17 cellular contexts compared by ENCODE assay signal in genomic region chr1:1756661-1757421, GRCh38. TPM values are rescaled to one million over a fixed set of nuclear protein-coding genes. Genes with fewer than 3 reads are reported as not detected.
DNase-seq lines count a peak whose midpoint lies in the region; ATAC-seq, FAIRE-seq and TF ChIP-seq lines count a peak whose summit lies in the region.
"Had no signal": no experiment of that assay in that cellular context is flagged by ENCODE, and none has a peak within 500 bp of the region (broad histone marks: within the 10 kb centered on the region; RNA-seq: fewer than 3 reads in every experiment).

No MANE protein-coding gene starts in this region.

- BruUV-seq in K562 (replicated peaks; lab: Mats Ljungman, UMichigan), result no TSS peak

- TF ChIP-seq CTCF in C4-2B (conservative IDR thresholded peaks at IDR 0.05) (no peak), K562 (IDR thresholded peaks at IDR 0.05 in 2 of 3, conservative IDR thresholded peaks at IDR 0.05 in 1 of 3; ENCODE audit: insufficient read depth in 2 of 3, low read depth in 1 of 3, low read length in 3 of 3) (no peak), osteoblast (IDR thresholded peaks at IDR 0.05; ENCODE audit: extremely low read depth, low read depth, low read length) (no peak), foreskin fibroblast (IDR thresholded peaks at IDR 0.05; ENCODE audit: low read depth, low read length) (no peak)

- H4K20me1 ChIP-seq in K562 (replicated peaks; ENCODE audit: control insufficient read depth, insufficient read depth, low read length) (0 out of 2 replicates have a peak, but pooled peaks cover 5% of the 10 kb centered on the region), osteoblast (ENCODE audit: insufficient read depth, low read length) (peaks cover 10% of the 10 kb centered on the region)

- DNase-seq in H7, result peak; percentile 41
- DNase-seq in K562 (ENCODE audit: extremely low read depth in 1 of 4, low spot score in 3 of 4), result peak in 1 of 4 experiments; percentile 8
- DNase-seq in osteoblast (ENCODE audit: insufficient read length, low spot score, missing footprints), result peak; percentile 48
- no peak for DNase-seq in foreskin fibroblast
- no peak for DNase-seq in effector CD4-positive, alpha-beta T cell
- DNase-seq: DND-41, KG1, NCI-H187, NCI-H2107, NCI-H510A, NCI-H774 had no signal

- H3K9me1 ChIP-seq in K562 (ENCODE audit: control insufficient read depth, insufficient read depth, low read length), result peaks cover 9% of the 10 kb centered on the region

- ATAC-seq in K562, result no peak
- ATAC-seq in GM18505 (IDR thresholded peaks at IDR 0.05; ENCODE audit: unreplicated experiment), result no peak
- no peak for ATAC-seq in GM21381 (IDR thresholded peaks at IDR 0.05; ENCODE audit: unreplicated experiment)
- ATAC-seq: GM23338 had no signal

- H3K4me3 ChIP-seq in H7 (ENCODE audit: insufficient read depth, low read depth, low read length) (no peak overlapping the region), K562 (no peak overlapping the region), osteoblast (ENCODE audit: insufficient read depth, low read length) (no peak overlapping the region), foreskin fibroblast (ENCODE audit: low read depth in 1 of 2, low read length in 2 of 2) (no peak overlapping the region)
- H3K4me3 ChIP-seq: BLaER1 treated with 17β-estradiol and CSF1 and Interleukin-3, amounts not matched to agents 10 nM and 100 nM; GM23338 had no signal

- H3K4me2 ChIP-seq in K562 (ENCODE audit: insufficient read depth, low read length) (no peak overlapping the region), osteoblast (ENCODE audit: insufficient read depth, low read length) (no peak overlapping the region)
- H3K4me2 ChIP-seq: BLaER1 treated with 17β-estradiol and CSF1 and Interleukin-3, amounts not matched to agents 10 nM and 100 nM; GM23338 had no signal

- H3K27me3 ChIP-seq in H7 (ENCODE audit: control insufficient read depth, insufficient read depth, low read length) (no peaks in the 10 kb centered on the region), K562 (ENCODE audit: control insufficient read depth in 2 of 2, insufficient read depth in 2 of 2, low read length in 2 of 2) (no peaks in the 10 kb centered on the region), osteoblast (ENCODE audit: insufficient read depth, low read length) (no peaks in the 10 kb centered on the region)
- H3K27me3 ChIP-seq: BLaER1 treated with 17β-estradiol and CSF1 and Interleukin-3, amounts not matched to agents 10 nM and 100 nM had no signal

- H3K4me1 ChIP-seq in K562 (replicated peaks in 1 of 2; ENCODE audit: control insufficient read depth in 2 of 2, insufficient read depth in 2 of 2, low read length in 2 of 2) (peaks cover 16 to 59% of the 10 kb centered on the region in 2 experiments), osteoblast (ENCODE audit: insufficient read depth, low read length) (no peaks in the 10 kb centered on the region)

- H3K79me2 ChIP-seq in K562 (ENCODE audit: control insufficient read depth, insufficient read depth, low read length), result peaks cover 38% of the 10 kb centered on the region
- H3K79me2 ChIP-seq in osteoblast (ENCODE audit: insufficient read depth, low read length), result peaks cover 42% of the 10 kb centered on the region

- no peak for TF ChIP-seq EP300 in K562 (IDR thresholded peaks at IDR 0.05; ENCODE audit: low read length)

- no peak for TF ChIP-seq POLR2A in K562 (conservative IDR thresholded peaks at IDR 0.05)
- TF ChIP-seq POLR2A in GM18505 (IDR thresholded peaks at IDR 0.05; ENCODE audit: borderline replicate concordance, extremely low read depth, insufficient read depth, insufficient read length), result no peak

- in situ Hi-C loops in K562 (cut with MboI), result no loop called here

- no peak for TF ChIP-seq RAD21 in K562 (CRISPR knock-in tag; conservative IDR thresholded peaks at IDR 0.05 in 1 of 2, IDR thresholded peaks at IDR 0.05 in 1 of 2)

- no peaks in the 10 kb centered on the region for H3K9me3 ChIP-seq in K562 (replicated peaks; ENCODE audit: control insufficient read depth, insufficient read depth, low read depth, low read length)
- no peaks in the 10 kb centered on the region for H3K9me3 ChIP-seq in osteoblast (ENCODE audit: low read depth, low read length)
- H3K9me3 ChIP-seq: BLaER1 treated with 17β-estradiol and CSF1 and Interleukin-3, amounts not matched to agents 10 nM and 100 nM had no signal

- H3K36me3 ChIP-seq in H7 (replicated peaks; ENCODE audit: control insufficient read depth, insufficient read depth, low read length) (peaks cover 25% of the 10 kb centered on the region), K562 (ENCODE audit: control insufficient read depth, insufficient read depth, low read length) (peaks cover 97% of the 10 kb centered on the region), osteoblast (ENCODE audit: insufficient read depth, low read length) (peaks cover 42% of the 10 kb centered on the region)

- no peak overlapping the region for H2AFZ ChIP-seq in K562 (ENCODE audit: low read depth, low read length)
- H2AFZ ChIP-seq in osteoblast (ENCODE audit: low read length), result no peak overlapping the region
- H2AFZ ChIP-seq: GM23338 had no signal

- 94% methylated on average over 26 of the region's 33 CpGs for WGBS in K562 (ENCODE audit: insufficient coverage, low coverage, missing lambda C conversion rate)

- CTCF ChIA-PET in K562 (lab: Yijun Ruan, JAX; ENCODE audit: low intra/inter-chr PET ratio), result no interaction called here

- H3K9ac ChIP-seq in K562 (ENCODE audit: insufficient read depth in 1 of 2, low read depth in 2 of 2, low read length in 2 of 2), result peak overlapping the region in 1 of 2 experiments; percentile 78; a peak in 2 of 4 replicates

- POLR2A ChIA-PET in K562 (lab: Yijun Ruan, JAX), result interaction anchor here (0.7 kb wide), 1 partner anchor 8 kb away, joined by 3 read pairs; no protein-coding TSS in a partner anchor

- H3K27ac ChIP-seq in C4-2B, result peak overlapping the region; percentile 96; the same call in 1 of the 2 replicates
- no peak overlapping the region for H3K27ac ChIP-seq in K562 (ENCODE audit: extremely low read depth, low read depth, low read length)
- no peak overlapping the region for H3K27ac ChIP-seq in osteoblast (ENCODE audit: low read depth, low read length)

- no peak for FAIRE-seq in K562 (lab: Jason Lieb, UNC)
- FAIRE-seq: GM19239 had no signal

- intact Hi-C loops in K562 (cut with micrococcal nuclease), result no loop called here

TF ChIP-seq in K562, 482 proteins besides CTCF, POLR2A, EP300 and RAD21 (continues in another document):
- TF ChIP-seq ZNF584 (CRISPR knock-in tag; IDR thresholded peaks at IDR 0.05; ENCODE audit: low read depth), result no peak
- TF ChIP-seq ZNF740 (CRISPR knock-in tag; IDR thresholded peaks at IDR 0.05), result 0 out of 2 replicates have a peak, but pooled peaks have one; percentile 13
- TF ChIP-seq ZNF740 (tag; IDR thresholded peaks at IDR 0.05), result no peak
- TF ChIP-seq TEAD1 (CRISPR knock-in tag; IDR thresholded peaks at IDR 0.05), result no peak

RNA-seq across cellular contexts. Expression of gene NADK, which starts 21.4 kb away (rescaled TPM):
- total RNA-seq in H7 (2014; rRNA removed; shearing (Covaris generic)), result 111 and 175 TPM in 2 replicates
- total RNA-seq in K562 (2011; cell fraction: chromatin; rRNA removed; ENCODE audit: low replicate concordance), result 266 and 574 TPM in 2 replicates
- total RNA-seq in K562 (2011; cell fraction: nucleolus; rRNA removed), result 372 and 388 TPM in 2 replicates
- total RNA-seq in K562 (2011; cell fraction: nucleoplasm; rRNA removed), result 193 and 246 TPM in 2 replicates
- 116 and 133 TPM in 2 replicates for total RNA-seq in K562 (2014; rRNA removed)
- 35.7 and 46.1 TPM in 2 replicates for total RNA-seq in K562 (2014; rRNA removed; fragmentation: Illumina TruSeq; extraction: Trizol)
- 63.0 and 66.6 TPM in 2 replicates for total RNA-seq in K562 (2015; rRNA removed; fragmentation: Illumina TruSeq; extraction: Trizol)
- total RNA-seq in K562 (2021), result 131 and 135 TPM in 2 replicates
- polyA plus RNA-seq in K562 (2011; rRNA removed), result 99.6 and 121 TPM in 2 replicates
- polyA plus RNA-seq in K562 (2011; cell fraction: cytosol; rRNA removed), result 62.8 and 91.9 TPM in 2 replicates
- polyA plus RNA-seq in K562 (2011; cell fraction: nucleus; rRNA removed), result 448 and 488 TPM in 2 replicates
- polyA plus RNA-seq in K562 (2012), result 76.9 and 85.6 TPM in 2 replicates
- polyA plus RNA-seq in K562 (2014; fragmentation: Illumina TruSeq; extraction: Trizol), result 75.1 and 81.2 TPM in 2 replicates
- 1 to 10 TPM; 1.5 to 2.1 TPM for polyA plus RNA-seq in K562 (2014; fragmentation: Nextera tagmentation; extraction: Ambion mirVana)
- 131 and 149 TPM in 2 replicates for polyA plus RNA-seq in K562 (2014; rRNA removed)
- 23.4 and 41.8 TPM in 2 replicates for polyA minus RNA-seq in K562 (2011; rRNA and poly(A)+ RNA removed)
- 54.8 and 55.2 TPM in 2 replicates for polyA minus RNA-seq in K562 (2011; cell fraction: cytosol; rRNA and poly(A)+ RNA removed)
- 94.5 and 123 TPM in 2 replicates for polyA minus RNA-seq in K562 (2011; cell fraction: nucleus; rRNA and poly(A)+ RNA removed)
- 43.9 and 45.6 TPM in 2 replicates for total RNA-seq in osteoblast

RNA-seq across cellular contexts. Expression of gene CDK11A, which starts 32.7 kb away (rescaled TPM):
- total RNA-seq in H7 (2014; rRNA removed; shearing (Covaris generic)), result 18.6 and 26.2 TPM in 2 replicates
- total RNA-seq in K562 (2011; cell fraction: chromatin; rRNA removed; ENCODE audit: low replicate concordance), result 123 and 215 TPM in 2 replicates
- total RNA-seq in K562 (2011; cell fraction: nucleolus; rRNA removed), result 128 and 164 TPM in 2 replicates
- 71.6 and 88.8 TPM in 2 replicates for total RNA-seq in K562 (2011; cell fraction: nucleoplasm; rRNA removed)
- total RNA-seq in K562 (2014; rRNA removed), result 44.4 and 48.8 TPM in 2 replicates
- 15.2 and 18.4 TPM in 2 replicates for total RNA-seq in K562 (2014; rRNA removed; fragmentation: Illumina TruSeq; extraction: Trizol)
- total RNA-seq in K562 (2015; rRNA removed; fragmentation: Illumina TruSeq; extraction: Trizol), result 33.6 and 43.9 TPM in 2 replicates
- 58.5 and 71.0 TPM in 2 replicates for total RNA-seq in K562 (2021)
- 13.0 and 17.4 TPM in 2 replicates for polyA plus RNA-seq in K562 (2011; rRNA removed)
- 10.4 and 24.1 TPM in 2 replicates for polyA plus RNA-seq in K562 (2011; cell fraction: cytosol; rRNA removed)
- 167 and 314 TPM in 2 replicates for polyA plus RNA-seq in K562 (2011; cell fraction: nucleus; rRNA removed)
- 54.0 and 63.7 TPM in 2 replicates for polyA plus RNA-seq in K562 (2012)
- polyA plus RNA-seq in K562 (2014; fragmentation: Illumina TruSeq; extraction: Trizol), result 49.8 and 53.1 TPM in 2 replicates
- 1 to 10 TPM; 4.5 to 8.4 TPM for polyA plus RNA-seq in K562 (2014; fragmentation: Nextera tagmentation; extraction: Ambion mirVana)
- polyA plus RNA-seq in K562 (2014; rRNA removed), result 49.5 and 67.0 TPM in 2 replicates
- 8.1 and 9.7 TPM in 2 replicates for polyA minus RNA-seq in K562 (2011; rRNA and poly(A)+ RNA removed)
- 143 and 147 TPM in 2 replicates for polyA minus RNA-seq in K562 (2011; cell fraction: cytosol; rRNA and poly(A)+ RNA removed)
- polyA minus RNA-seq in K562 (2011; cell fraction: nucleus; rRNA and poly(A)+ RNA removed), result 39.7 and 41.0 TPM in 2 replicates
- 19.4 and 22.1 TPM in 2 replicates for total RNA-seq in osteoblast

Comparison
In these comparisons a context has a peak if more than half of its experiments do, and no peak if none do; other contexts are left out.
1. DNase-seq: peak in H7 (single experiment) and osteoblast (single experiment); none in foreskin fibroblast (0 of 2) and effector CD4-positive, alpha-beta T cell (single experiment).